Comparison of ENCODE assay signal across 1 cellular context in genomic region chr3:44914936-44915335, GRCh38.
TF ChIP-seq lines count a peak whose summit lies in the region.

No MANE protein-coding gene starts in this region.

TF ChIP-seq in GM12878, 131 proteins besides CTCF, POLR2A, EP300 and RAD21 (continued from another document):
- TF ChIP-seq ZNF687 (IDR thresholded peaks at IDR 0.05) (no peak), TBL1XR1 (IDR thresholded peaks at IDR 0.05; ENCODE audit: low read depth, low read length) (no peak), BCL11A (IDR thresholded peaks at IDR 0.05; ENCODE audit: low read depth, low read length) (no peak), SRF (IDR thresholded peaks at IDR 0.05; ENCODE audit: low read depth in 2 of 2, low read length in 2 of 2) (no peak), PAX8 (IDR thresholded peaks at IDR 0.05) (no peak), EED (IDR thresholded peaks at IDR 0.05; ENCODE audit: low read depth) (no peak)
- TF ChIP-seq, protein P1, sequence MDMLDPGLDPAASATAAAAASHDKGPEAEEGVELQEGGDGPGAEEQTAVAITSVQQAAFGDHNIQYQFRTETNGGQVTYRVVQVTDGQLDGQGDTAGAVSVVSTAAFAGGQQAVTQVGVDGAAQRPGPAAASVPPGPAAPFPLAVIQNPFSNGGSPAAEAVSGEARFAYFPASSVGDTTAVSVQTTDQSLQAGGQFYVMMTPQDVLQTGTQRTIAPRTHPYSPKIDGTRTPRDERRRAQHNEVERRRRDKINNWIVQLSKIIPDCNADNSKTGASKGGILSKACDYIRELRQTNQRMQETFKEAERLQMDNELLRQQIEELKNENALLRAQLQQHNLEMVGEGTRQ (IDR thresholded peaks at IDR 0.05; ENCODE audit: borderline replicate concordance, low read depth, low read length) = no peak
